In the genomic region with DNA sequence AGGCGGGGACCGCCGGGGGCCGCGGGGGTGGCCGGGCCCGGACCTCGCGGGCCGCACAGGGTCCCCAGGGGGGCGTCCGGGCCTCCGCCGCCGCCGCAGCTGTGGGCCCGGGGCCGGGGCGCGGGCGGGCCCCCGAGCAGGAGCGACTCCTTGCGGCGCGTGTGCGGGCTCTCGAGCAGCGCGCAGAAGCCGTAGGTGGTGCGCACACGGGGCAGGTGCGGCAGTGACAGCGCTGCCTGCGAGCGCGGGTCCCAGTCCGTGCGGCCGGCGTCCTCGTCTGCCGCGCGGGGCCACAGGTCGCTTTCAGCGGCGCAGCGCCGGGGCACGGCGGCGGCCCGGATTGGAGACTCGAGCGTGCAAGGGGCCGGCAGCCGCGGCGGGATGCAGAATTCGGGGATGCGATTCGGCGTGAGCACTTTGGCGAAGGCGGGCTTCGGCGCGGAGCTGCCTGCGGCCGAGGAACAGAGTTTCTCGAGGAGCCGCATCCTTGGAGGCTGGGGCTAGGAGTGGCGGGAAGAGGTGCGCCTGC, we compare ENCODE assay signal across 8 cellular contexts. TPM values are rescaled to one million over a fixed set of nuclear protein-coding genes. Genes with fewer than 3 reads are reported as not detected.
A peak's percentile ranks its signal among the peaks of the same experiment; 100 is the strongest.
DNase-seq lines count a peak whose midpoint lies in the region; ATAC-seq and TF ChIP-seq lines count a peak whose summit lies in the region.

No MANE protein-coding gene starts in this region.

- H3K9me3 Mint-ChIP-seq in CD4-positive, alpha-beta memory T cell: peaks cover 0 to 4% (median 0%) of the 10 kb centered on the region in 8 donors
- peaks cover 3% of the 10 kb centered on the region for H3K9me3 Mint-ChIP-seq in endothelial cell (ENCODE audit: unreplicated experiment)
- peaks cover 4% of the 10 kb centered on the region for H3K9me3 Mint-ChIP-seq in nephron progenitor cell

- DNase-seq in CD4-positive, alpha-beta memory T cell: peak in 2 of 5 donors; percentile 6
- peak; percentile 70 for DNase-seq in NCI-H69 (lab: John Stamatoyannopoulos, UW)
- peak; percentile 47 for DNase-seq in endothelial cell (ENCODE audit: low spot score)
- DNase-seq in nephron progenitor cell: peak; percentile 65
- DNase-seq in DMS153 treated with DMSO at 0.1 percent for 48 hours (lab: John Stamatoyannopoulos, UW; ENCODE audit: unreplicated experiment): no peak
- no peak for DNase-seq in SIG-M5 treated with dmso at 0.1 percent for 504 hours (lab: John Stamatoyannopoulos, UW; ENCODE audit: unreplicated experiment)
- no peak for DNase-seq in HPDE6-E6E7 (ENCODE audit: extremely low spot score)

- H3K27ac ChIP-seq in CD4-positive, alpha-beta memory T cell (ENCODE audit: low read depth, low read length): no peak overlapping the region

- H3K36me3 Mint-ChIP-seq in CD4-positive, alpha-beta memory T cell: no peaks in the 10 kb centered on the region
- H3K36me3 Mint-ChIP-seq in endothelial cell (ENCODE audit: low read depth, unreplicated experiment) (peaks cover 22% of the 10 kb centered on the region), nephron progenitor cell (ENCODE audit: low read depth) (no peaks in the 10 kb centered on the region)

- H3K4me1 Mint-ChIP-seq in CD4-positive, alpha-beta memory T cell: peaks cover 5 to 22% (median 15%) of the 10 kb centered on the region in 4 donors
- peaks cover 29% of the 10 kb centered on the region for H3K4me1 Mint-ChIP-seq in endothelial cell (ENCODE audit: unreplicated experiment)
- H3K4me1 Mint-ChIP-seq in nephron progenitor cell: peaks cover 17% of the 10 kb centered on the region

- no peaks in the 10 kb centered on the region for H3K36me3 ChIP-seq in CD4-positive, alpha-beta memory T cell (ENCODE audit: insufficient read depth, low read length)

- peak overlapping the region; percentile 70 to 93 (median 84) for H3K4me3 Mint-ChIP-seq in CD4-positive, alpha-beta memory T cell
- H3K4me3 Mint-ChIP-seq in endothelial cell (ENCODE audit: unreplicated experiment) (peak overlapping the region; percentile 96), nephron progenitor cell (peak overlapping the region; percentile 82)

- intact Hi-C loops in CD4-positive, alpha-beta memory T cell (cut with micrococcal nuclease): no loop called here

- H3K27me3 Mint-ChIP-seq in CD4-positive, alpha-beta memory T cell: peaks cover 45 to 56% of the 10 kb centered on the region in 2 donors
- peaks cover 15% of the 10 kb centered on the region for H3K27me3 Mint-ChIP-seq in endothelial cell (ENCODE audit: unreplicated experiment)
- peaks cover 84% of the 10 kb centered on the region for H3K27me3 Mint-ChIP-seq in nephron progenitor cell (ENCODE audit: low read depth, poor library complexity)

- H3K4me3 ChIP-seq in CD4-positive, alpha-beta memory T cell (ENCODE audit: low read length in 2 of 2): no peak overlapping the region

- ATAC-seq in GM21576 (IDR thresholded peaks at IDR 0.05; ENCODE audit: unreplicated experiment): no peak

- H3K4me1 ChIP-seq in CD4-positive, alpha-beta memory T cell (ENCODE audit: insufficient read depth, low read length): peaks cover 4% of the 10 kb centered on the region

- POLR2A ChIA-PET in CD4-positive, alpha-beta memory T cell (lab: Charles Lee; ENCODE audit: partially characterized antibody): interaction anchor here (0.9 kb wide), 1 partner anchor 59 kb away, joined by 3 read pairs; no protein-coding TSS in a partner anchor

- H3K9me3 ChIP-seq in CD4-positive, alpha-beta memory T cell (ENCODE audit: control insufficient read depth in 1 of 2, low read length in 2 of 2): no peaks in the 10 kb centered on the region

- TF ChIP-seq CTCF in endothelial cell (IDR thresholded peaks at IDR 0.05; ENCODE audit: unreplicated experiment) (no peak), nephron progenitor cell (IDR thresholded peaks at IDR 0.05) (no peak)

- H3K27ac Mint-ChIP-seq in CD4-positive, alpha-beta memory T cell: no peak overlapping the region
- no peak overlapping the region for H3K27ac Mint-ChIP-seq in endothelial cell (ENCODE audit: unreplicated experiment)
- H3K27ac Mint-ChIP-seq in nephron progenitor cell: no peak overlapping the region

- CTCF ChIA-PET in CD4-positive, alpha-beta memory T cell (lab: Charles Lee; ENCODE audit: partially characterized antibody): interaction anchor here (1.2 kb wide), 1 partner anchor 90 kb away, joined by 3 read pairs; no protein-coding TSS in a partner anchor

- H3K27me3 ChIP-seq in CD4-positive, alpha-beta memory T cell (ENCODE audit: insufficient read depth, low read length): peaks cover 18% of the 10 kb centered on the region

RNA-seq across cellular contexts. Expression of gene C2CD4B, which starts 0.5 kb away (rescaled TPM):
- total RNA-seq in CD4-positive, alpha-beta memory T cell: not detected
- polyA plus RNA-seq in CD4-positive, alpha-beta memory T cell: not detected
- 19.1 TPM for total RNA-seq in endothelial cell (ENCODE audit: unreplicated experiment)

Comparison
In these comparisons a context has a peak if more than half of its experiments do, and no peak if none do; other contexts are left out.
1. DNase-seq: peak in NCI-H69 (single experiment), endothelial cell (single experiment) and nephron progenitor cell (single experiment); none in DMS153 treated with DMSO at 0.1 percent for 48 hours (single experiment), SIG-M5 treated with dmso at 0.1 percent for 504 hours (single experiment) and HPDE6-E6E7 (single experiment).
2. RNA of gene C2CD4B, which starts 0.5 kb away (total RNA-seq): 19.1 TPM in endothelial cell (single experiment); not detected in CD4-positive, alpha-beta memory T cell; every median in the first group is over 10 times any median in the second.
3. Peak in every context shown above with its lines, with median percentiles within 50 percentile points of each other: H3K4me3 Mint-ChIP-seq.